Comparison of ENCODE assay signal across 9 cellular contexts in the genomic region with DNA sequence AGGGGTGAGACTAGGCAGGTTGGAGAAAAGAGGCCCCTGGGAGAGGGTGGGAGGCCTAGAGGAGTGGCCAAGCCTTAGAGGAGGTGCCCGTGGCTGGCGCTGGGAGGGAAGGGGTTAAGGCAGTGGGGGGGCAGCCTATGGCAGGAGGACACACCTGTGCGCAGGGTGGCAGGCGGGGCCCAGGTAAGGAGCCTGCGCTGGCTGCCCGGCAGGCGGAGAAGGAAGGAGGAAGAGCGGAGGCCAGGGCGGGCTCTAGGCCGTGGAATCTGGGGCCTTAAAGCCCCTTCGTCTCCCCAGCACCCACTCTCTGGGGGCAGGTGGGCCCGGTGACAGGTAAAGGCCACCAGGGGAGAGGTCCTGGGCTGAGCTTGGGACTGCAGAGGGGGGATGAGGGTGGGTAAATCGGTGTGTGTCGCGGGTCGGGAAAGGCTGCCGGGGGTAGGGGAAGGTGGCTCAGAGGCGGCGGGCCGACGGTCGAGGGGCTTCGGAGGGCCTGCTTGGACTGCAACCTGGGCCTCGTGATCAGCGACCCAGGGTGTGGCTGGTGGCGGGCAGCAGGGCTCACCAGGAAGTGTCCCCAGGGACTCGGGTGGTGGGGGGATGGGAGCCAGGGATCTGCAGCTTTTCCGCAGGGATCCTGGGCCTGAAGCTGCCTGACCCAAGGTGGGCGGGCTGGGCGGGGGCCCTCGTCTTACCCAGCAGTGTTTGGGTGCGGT. TPM values are rescaled to one million over a fixed set of nuclear protein-coding genes. Genes with fewer than 3 reads are reported as not detected.
DNase-seq lines count a peak whose midpoint lies in the region; ATAC-seq and TF ChIP-seq lines count a peak whose summit lies in the region.
"Had no signal": no experiment of that assay in that cellular context is flagged by ENCODE, and none has a peak within 500 bp of the region (broad histone marks: within the 10 kb centered on the region; RNA-seq: fewer than 3 reads in every experiment).

No MANE protein-coding gene starts in this region.

- H3K4me3 ChIP-seq in SK-N-SH (ENCODE audit: low read depth in 2 of 2, low read length in 1 of 2) (no peak overlapping the region), OCI-LY1 (ENCODE audit: low read depth, low read length, poor library complexity, severe bottlenecking) (peak overlapping the region; percentile 30), iPS-11a (ENCODE audit: low read depth, low read length) (peak overlapping the region; percentile 89)

- H4K20me1 ChIP-seq in SK-N-SH (ENCODE audit: insufficient read depth) (no peaks in the 10 kb centered on the region), OCI-LY1 (ENCODE audit: insufficient read depth, low read length) (no peaks in the 10 kb centered on the region)

- H3F3A ChIP-seq in SK-N-SH (replicated peaks; ENCODE audit: insufficient read depth): peaks cover 29% of the 10 kb centered on the region
- 0 out of 2 replicates have a peak, but pooled peaks cover 4% of the 10 kb centered on the region for H3F3A ChIP-seq in OCI-LY1 (ENCODE audit: insufficient read depth, low read length)

- peak; percentile 38 for DNase-seq in SK-N-SH
- DNase-seq in cortex of kidney (lab: John Stamatoyannopoulos, UW): no peak

- H3K9me3 ChIP-seq in SK-N-SH (no peaks in the 10 kb centered on the region), OCI-LY1 (ENCODE audit: low read length) (no peaks in the 10 kb centered on the region)

- no peaks in the 10 kb centered on the region for H3K27me3 Mint-ChIP-seq in stimulated activated naive CD8-positive, alpha-beta T cell treated with anti-CD3 and anti-CD28 coated beads, Interleukin-15, Interleukin-2, amounts not matched to agents 100 ng/mL and 50 ng/mL, for 24 hours

- TF ChIP-seq RAD21 in SK-N-SH (IDR thresholded peaks at IDR 0.05; ENCODE audit: low read length): no peak

- ATAC-seq in SK-N-SH treated with all-trans-retinoic acid at 6 μM for 48 hours: no peak
- ATAC-seq in HG02970 (IDR thresholded peaks at IDR 0.05; ENCODE audit: low FRiP score, unreplicated experiment): no peak
- ATAC-seq in GM21619 (IDR thresholded peaks at IDR 0.05; ENCODE audit: unreplicated experiment): no peak

- H3K27me3 ChIP-seq in SK-N-SH (ENCODE audit: insufficient read depth) (no peaks in the 10 kb centered on the region), OCI-LY1 (ENCODE audit: insufficient read depth, low read length) (0 out of 2 replicates have a peak, but pooled peaks cover 4% of the 10 kb centered on the region)

- H3K36me3 ChIP-seq in SK-N-SH (replicated peaks in 1 of 2; ENCODE audit: control insufficient read depth in 1 of 2, insufficient read depth in 2 of 2, low read length in 1 of 2): peaks cover 16 to 37% of the 10 kb centered on the region in 2 experiments
- peaks cover 40% of the 10 kb centered on the region for H3K36me3 ChIP-seq in OCI-LY1 (ENCODE audit: insufficient read depth, low read length)

- peaks cover 92% of the 10 kb centered on the region for H3K4me1 Mint-ChIP-seq in stimulated activated naive CD8-positive, alpha-beta T cell treated with anti-CD3 and anti-CD28 coated beads, Interleukin-15, Interleukin-2, amounts not matched to agents 100 ng/mL and 50 ng/mL, for 24 hours (ENCODE audit: low read depth)

- H3K9me3 Mint-ChIP-seq in stimulated activated naive CD8-positive, alpha-beta T cell treated with anti-CD3 and anti-CD28 coated beads, Interleukin-15, Interleukin-2, amounts not matched to agents 100 ng/mL and 50 ng/mL, for 24 hours: no peaks in the 10 kb centered on the region

- H3K79me2 ChIP-seq in SK-N-SH (ENCODE audit: insufficient read depth) (peaks cover 5% of the 10 kb centered on the region; the same call in 1 of the 2 replicates), OCI-LY1 (ENCODE audit: insufficient read depth, low read length) (no peaks in the 10 kb centered on the region)

- peaks cover 70% of the 10 kb centered on the region for H3K36me3 Mint-ChIP-seq in stimulated activated naive CD8-positive, alpha-beta T cell treated with anti-CD3 and anti-CD28 coated beads, Interleukin-15, Interleukin-2, amounts not matched to agents 100 ng/mL and 50 ng/mL, for 24 hours (ENCODE audit: low read depth)

- TF ChIP-seq EP300 in SK-N-SH (IDR thresholded peaks at IDR 0.05; ENCODE audit: borderline replicate concordance in 1 of 2, low read depth in 1 of 2, low read length in 1 of 2): no peak

- H3K4me2 ChIP-seq in SK-N-SH: no peak overlapping the region
- no peak overlapping the region; the same call in 1 of the 2 replicates for H3K4me2 ChIP-seq in OCI-LY1 (ENCODE audit: low read length)

- peaks cover 0 to 9% of the 10 kb centered on the region in 2 experiments; a peak in 2 of 4 replicates for H3K4me1 ChIP-seq in SK-N-SH (ENCODE audit: control insufficient read depth in 1 of 2, insufficient read depth in 2 of 2, low read depth in 1 of 2, low read length in 1 of 2)
- peaks cover 51% of the 10 kb centered on the region for H3K4me1 ChIP-seq in OCI-LY1 (ENCODE audit: insufficient read depth, low read length, severe bottlenecking)

- no peak for TF ChIP-seq CTCF in SK-N-SH (IDR thresholded peaks at IDR 0.05)
- TF ChIP-seq CTCF in OCI-LY1 (IDR thresholded peaks at IDR 0.05; ENCODE audit: low read length): no peak

- H3K9me2 ChIP-seq in SK-N-SH: no peaks in the 10 kb centered on the region
- no peaks in the 10 kb centered on the region for H3K9me2 ChIP-seq in OCI-LY1 (ENCODE audit: low read depth, low read length)

- H3K4me3 Mint-ChIP-seq in stimulated activated naive CD8-positive, alpha-beta T cell treated with anti-CD3 and anti-CD28 coated beads, Interleukin-15, Interleukin-2, amounts not matched to agents 100 ng/mL and 50 ng/mL, for 24 hours: peak overlapping the region; percentile 32

- CTCF ChIA-PET in SK-N-SH (lab: Yijun Ruan, JAX): interaction anchor here (0.8 to 8.0 kb wide), 11 partner anchors 9 to 492 kb away, joined by 3 to 114 read pairs (median 6); a partner anchor contains a TSS

- H3K27ac ChIP-seq in SK-N-SH (ENCODE audit: low read depth in 2 of 2, low read length in 1 of 2) (no peak overlapping the region), OCI-LY1 (ENCODE audit: low read depth, low read length, poor library complexity, severe bottlenecking) (no peak overlapping the region)

- WGBS in SK-N-SH (ENCODE audit: low lambda C conversion rate): 97% methylated on average over 26 of the region's 32 CpGs

- H3K27ac Mint-ChIP-seq in stimulated activated naive CD8-positive, alpha-beta T cell treated with anti-CD3 and anti-CD28 coated beads, Interleukin-15, Interleukin-2, amounts not matched to agents 100 ng/mL and 50 ng/mL, for 24 hours: peak overlapping the region; percentile 95

- H2AFZ ChIP-seq in SK-N-SH (ENCODE audit: low read depth): no peak overlapping the region
- no peak overlapping the region for H2AFZ ChIP-seq in OCI-LY1 (ENCODE audit: low read length)

- no peak overlapping the region for H3K9ac ChIP-seq in SK-N-SH
- H3K9ac ChIP-seq in OCI-LY1 (ENCODE audit: low read length): no peak overlapping the region

- POLR2A ChIA-PET in SK-N-SH (lab: Yijun Ruan, JAX): interaction anchor here (6.8 kb wide), 1 partner anchor 18 kb away, joined by 62 read pairs; a partner anchor contains a TSS

TF ChIP-seq in SK-N-SH, 30 proteins besides CTCF, POLR2A, EP300 and RAD21:
- TF ChIP-seq NFIC (IDR thresholded peaks at IDR 0.05; ENCODE audit: borderline replicate concordance) (no peak), POLR2AphosphoS5 (IDR thresholded peaks at IDR 0.05; ENCODE audit: low read depth, low read length) (no peak), YY1 (IDR thresholded peaks at IDR 0.05; ENCODE audit: low read depth) (no peak), MEF2A (IDR thresholded peaks at IDR 0.05; ENCODE audit: borderline replicate concordance, low read depth) (no peak)
TF ChIP-seq in SK-N-SH: peak in this region for 0.

TF ChIP-seq in SK-N-SH treated with all-trans-retinoic acid at 6 μM for 48 hours, 23 proteins besides CTCF, POLR2A, EP300 and RAD21 (continues in another document):
- TF ChIP-seq, protein P1, sequence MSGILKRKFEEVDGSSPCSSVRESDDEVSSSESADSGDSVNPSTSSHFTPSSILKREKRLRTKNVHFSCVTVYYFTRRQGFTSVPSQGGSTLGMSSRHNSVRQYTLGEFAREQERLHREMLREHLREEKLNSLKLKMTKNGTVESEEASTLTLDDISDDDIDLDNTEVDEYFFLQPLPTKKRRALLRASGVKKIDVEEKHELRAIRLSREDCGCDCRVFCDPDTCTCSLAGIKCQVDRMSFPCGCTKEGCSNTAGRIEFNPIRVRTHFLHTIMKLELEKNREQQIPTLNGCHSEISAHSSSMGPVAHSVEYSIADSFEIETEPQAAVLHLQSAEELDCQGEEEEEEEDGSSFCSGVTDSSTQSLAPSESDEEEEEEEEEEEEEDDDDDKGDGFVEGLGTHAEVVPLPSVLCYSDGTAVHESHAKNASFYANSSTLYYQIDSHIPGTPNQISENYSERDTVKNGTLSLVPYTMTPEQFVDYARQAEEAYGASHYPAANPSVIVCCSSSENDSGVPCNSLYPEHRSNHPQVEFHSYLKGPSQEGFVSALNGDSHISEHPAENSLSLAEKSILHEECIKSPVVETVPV (CRISPR knock-in tag; IDR thresholded peaks at IDR 0.05): no peak
- TF ChIP-seq GLIS3 (CRISPR knock-in tag; IDR thresholded peaks at IDR 0.05) (no peak), CSDC2 (CRISPR knock-in tag; IDR thresholded peaks at IDR 0.05) (no peak), TCF4 (CRISPR knock-in tag; IDR thresholded peaks at IDR 0.05; ENCODE audit: borderline replicate concordance) (no peak), ARNTL (CRISPR knock-in tag; IDR thresholded peaks at IDR 0.05; ENCODE audit: borderline replicate concordance, low read depth) (no peak), RARB (CRISPR knock-in tag; IDR thresholded peaks at IDR 0.05) (no peak), BACH2 (CRISPR knock-in tag; IDR thresholded peaks at IDR 0.05; ENCODE audit: borderline replicate concordance) (no peak), ZNF70 (CRISPR knock-in tag; IDR thresholded peaks at IDR 0.05) (no peak), PPARA (CRISPR knock-in tag; IDR thresholded peaks at IDR 0.05; ENCODE audit: borderline replicate concordance) (no peak), ZFP3 (CRISPR knock-in tag; IDR thresholded peaks at IDR 0.05) (no peak), ZFP30 (CRISPR knock-in tag; IDR thresholded peaks at IDR 0.05) (no peak), SNAI2 (CRISPR knock-in tag; IDR thresholded peaks at IDR 0.05) (no peak)

RNA-seq across cellular contexts. Expression of a gene that starts 7.3 kb away (rescaled TPM):
- polyA plus RNA-seq in SK-N-SH (2012; rRNA removed): 386 and 447 TPM in 2 replicates
- 287 and 379 TPM in 2 replicates for polyA plus RNA-seq in SK-N-SH (2012; cell fraction: cytosol; rRNA removed)
- polyA plus RNA-seq in SK-N-SH (2012; cell fraction: nucleus; rRNA removed): 324 and 396 TPM in 2 replicates

RNA-seq across cellular contexts. Expression of a gene that starts 7.5 kb away (rescaled TPM):
- polyA plus RNA-seq in SK-N-SH (2012; rRNA removed): 77.4 and 82.8 TPM in 2 replicates
- polyA plus RNA-seq in SK-N-SH (2012; cell fraction: cytosol; rRNA removed): 74.4 and 76.0 TPM in 2 replicates
- polyA plus RNA-seq in SK-N-SH (2012; cell fraction: nucleus; rRNA removed): 73.4 and 75.5 TPM in 2 replicates

RNA-seq across cellular contexts. Expression of a gene that starts 12.0 kb away (rescaled TPM):
- polyA plus RNA-seq in SK-N-SH (2012; rRNA removed): 0.12 and 0.18 TPM in 2 replicates
- 0.09 TPM in 1 of 2 replicates, not detected in the other for polyA plus RNA-seq in SK-N-SH (2012; cell fraction: cytosol; rRNA removed)
- polyA plus RNA-seq in SK-N-SH (2012; cell fraction: nucleus; rRNA removed): 0.43 and 0.96 TPM in 2 replicates

RNA-seq across cellular contexts. Expression of a gene that starts 19.4 kb away (rescaled TPM):
- polyA plus RNA-seq in SK-N-SH (2012; rRNA removed): 560 and 659 TPM in 2 replicates
- polyA plus RNA-seq in SK-N-SH (2012; cell fraction: cytosol; rRNA removed): 378 and 573 TPM in 2 replicates
- 265 and 491 TPM in 2 replicates for polyA plus RNA-seq in SK-N-SH (2012; cell fraction: nucleus; rRNA removed)

RNA-seq across cellular contexts. Expression of a gene that starts 19.6 kb away (rescaled TPM):
- polyA plus RNA-seq in SK-N-SH (2012; rRNA removed): not detected in 2 replicates
- not detected in 2 replicates for polyA plus RNA-seq in SK-N-SH (2012; cell fraction: cytosol; rRNA removed)
- polyA plus RNA-seq in SK-N-SH (2012; cell fraction: nucleus; rRNA removed): not detected in 2 replicates
- polyA plus RNA-seq: AG04450 had no signal

Comparison
In these comparisons a context has a peak if more than half of its experiments do, and no peak if none do; other contexts are left out.
1. H3K4me3 ChIP-seq: peak in OCI-LY1 (single experiment) and iPS-11a (single experiment); none in SK-N-SH (0 of 2).